Comparison of ENCODE assay signal across 8 cellular contexts in genomic region chr2:177552414-177553175, GRCh38.
A peak's percentile ranks its signal among the peaks of the same experiment; 100 is the strongest.
DNase-seq lines count a peak whose midpoint lies in the region; ATAC-seq, FAIRE-seq and TF ChIP-seq lines count a peak whose summit lies in the region.

No MANE protein-coding gene starts in this region.

- peak overlapping the region; percentile 87 for H2AFZ ChIP-seq in parathyroid adenoma

- peak overlapping the region; percentile 91 for H3K9ac ChIP-seq in adipocyte (ENCODE audit: low read length)
- H3K9ac ChIP-seq in parathyroid adenoma, result peak overlapping the region; percentile 79

- H3K9me3 ChIP-seq in adipocyte (ENCODE audit: control insufficient read depth, low read length), result no peaks in the 10 kb centered on the region
- H3K9me3 ChIP-seq in parathyroid adenoma (ENCODE audit: control insufficient read depth, low read length), result no peaks in the 10 kb centered on the region
- H3K9me3 ChIP-seq in tibial artery, result no peaks in the 10 kb centered on the region

- H3K4me3 ChIP-seq in adipocyte (ENCODE audit: low read length) (peak overlapping the region; percentile 97), parathyroid adenoma (ENCODE audit: low read depth, low read length) (peak overlapping the region; percentile 99), tibial artery (peak overlapping the region; percentile 73 to 75)

- no peaks in the 10 kb centered on the region for H3K79me2 ChIP-seq in parathyroid adenoma

- H3K4me1 ChIP-seq in adipocyte (ENCODE audit: control insufficient read depth, insufficient read depth, low read length), result peaks cover 7% of the 10 kb centered on the region
- no peaks in the 10 kb centered on the region for H3K4me1 ChIP-seq in parathyroid adenoma
- H3K4me1 ChIP-seq in tibial artery, result peaks cover 0 to 5% (median 2%) of the 10 kb centered on the region in 4 donors

- peak; percentile 71 for DNase-seq in GM12891 (ENCODE audit: insufficient read length, low spot score)
- peak; percentile 84 to 98 (median 98) for DNase-seq in NCI-H1417 (lab: John Stamatoyannopoulos, UW)
- DNase-seq in SW 1271 (lab: John Stamatoyannopoulos, UW), result peak; percentile 52 to 93
- peak; percentile 95 for DNase-seq in adipocyte (ENCODE audit: low read depth)
- peak; percentile 94 for DNase-seq in cardiac septum (ENCODE audit: low spot score)
- DNase-seq in tibial artery, result peak; percentile 80 to 89

- no peaks in the 10 kb centered on the region for H3K27me3 ChIP-seq in adipocyte (replicated peaks; ENCODE audit: control insufficient read depth, insufficient read depth, low read length)
- no peaks in the 10 kb centered on the region for H3K27me3 ChIP-seq in parathyroid adenoma (ENCODE audit: control insufficient read depth, insufficient read depth, low read length)
- no peaks in the 10 kb centered on the region for H3K27me3 ChIP-seq in tibial artery

- FAIRE-seq in GM12891 (lab: Jason Lieb, UNC), result peak; percentile 97

- peak; percentile 95 for ATAC-seq in HG02763 (IDR thresholded peaks at IDR 0.05; ENCODE audit: unreplicated experiment)

- peak overlapping the region; percentile 97 for H3K4me2 ChIP-seq in parathyroid adenoma (ENCODE audit: low read length)

- TF ChIP-seq CTCF in parathyroid adenoma (IDR thresholded peaks at IDR 0.05) (no peak), tibial artery (IDR thresholded peaks at IDR 0.05) (no peak)

- intact Hi-C loops in cardiac septum (cut with DNase I) (loop anchor here (2.0 kb wide), 1 partner anchor 66 kb away; a partner anchor contains a TSS), tibial artery (cut with DNase I; ENCODE audit: low total_unique reads) (loop anchor here (5.0 kb wide), 1 partner anchor 65 kb away; a partner anchor contains a TSS)

- no peak for TF ChIP-seq POLR2A in GM12891 (IDR thresholded peaks at IDR 0.05; ENCODE audit: low read depth, low read length)

- peak overlapping the region; percentile 99 for H3K27ac ChIP-seq in parathyroid adenoma
- peak overlapping the region; percentile 81 to 94 for H3K27ac ChIP-seq in tibial artery

- H3K36me3 ChIP-seq in adipocyte (ENCODE audit: control insufficient read depth, insufficient read depth, low read length, severe bottlenecking), result no peaks in the 10 kb centered on the region
- no peaks in the 10 kb centered on the region for H3K36me3 ChIP-seq in parathyroid adenoma (ENCODE audit: control insufficient read depth, insufficient read depth, low read length)
- no peaks in the 10 kb centered on the region for H3K36me3 ChIP-seq in tibial artery

TF ChIP-seq in GM12891, 5 proteins besides CTCF, POLR2A, EP300 and RAD21:
- TF ChIP-seq POU2F2 (IDR thresholded peaks at IDR 0.05; ENCODE audit: low read depth, low read length) (0 out of 2 replicates have a peak, but pooled peaks have one; percentile 36), POLR2AphosphoS5 (IDR thresholded peaks at IDR 0.05; ENCODE audit: low read depth, low read length) (peak; percentile 42; the same call in 1 of the 2 replicates), PAX5 (IDR thresholded peaks at IDR 0.05; ENCODE audit: insufficient read depth, low read length, severe bottlenecking) (no peak), TAF1 (IDR thresholded peaks at IDR 0.05; ENCODE audit: low read depth, low read length) (peak; percentile 24; the same call in 1 of the 2 replicates)

Comparison
In these comparisons a context has a peak if more than half of its experiments do, and no peak if none do; other contexts are left out.
1. Peak in every context shown above with its lines: DNase-seq, ATAC-seq, H3K4me3 ChIP-seq and H3K27ac ChIP-seq.